ENCODE assay signal across 23 cellular contexts in genomic region chr11:112298535-112298934, GRCh38. TPM values are rescaled to one million over a fixed set of nuclear protein-coding genes. Genes with fewer than 3 reads are reported as not detected.
A peak's percentile ranks its signal among the peaks of the same experiment; 100 is the strongest.
DNase-seq lines count a peak whose midpoint lies in the region; ATAC-seq and TF ChIP-seq lines count a peak whose summit lies in the region.
"Had no signal": no experiment of that assay in that cellular context is flagged by ENCODE, and none has a peak within 500 bp of the region (broad histone marks: within the 10 kb centered on the region; RNA-seq: fewer than 3 reads in every experiment).

No MANE protein-coding gene starts in this region.

- H3K27me3 ChIP-seq in right atrium auricular region = no peaks in the 10 kb centered on the region
- no peaks in the 10 kb centered on the region for H3K27me3 ChIP-seq in skeletal muscle tissue (ENCODE audit: control insufficient read depth in 3 of 3, insufficient read depth in 3 of 3, low read length in 3 of 3)
- no peaks in the 10 kb centered on the region for H3K27me3 ChIP-seq in vagina
- H3K27me3 ChIP-seq: pancreas, spleen had no signal

- TF ChIP-seq CTCF in right atrium auricular region (IDR thresholded peaks at IDR 0.05) (no peak), vagina (IDR thresholded peaks at IDR 0.05) (no peak)

- H3K9me3 Mint-ChIP-seq in activated CD4-positive, alpha-beta T cell treated with anti-CD3 and anti-CD28 coated beads for 36 hours (ENCODE audit: low read depth) = no peaks in the 10 kb centered on the region
- H3K9me3 Mint-ChIP-seq: activated naive CD4-positive, alpha-beta T cell treated with anti-CD3 and anti-CD28 coated beads, Interleukin-2, amount 10 ng/mL, durations not matched to agents 7 days and 5 days; CD8-positive, alpha-beta T cell; immature natural killer cell; stimulated activated effector memory CD8-positive, alpha-beta T cell treated with anti-CD3 and anti-CD28 coated beads, Interleukin-12 subunit alpha, Interleukin-12 subunit beta, amount 100 ng/mL, for 72 hours; T-helper 1 cell treated with Interleukin-12 subunit alpha and Interleukin-12 subunit beta and Interleukin-4 antibody, amounts not matched to agents 30 μg/mL and 1 μg/mL, for 36 hours had no signal

- H3K4me1 ChIP-seq in right atrium auricular region = peaks cover 0 to 48% of the 10 kb centered on the region in 2 donors
- peaks cover 14 to 34% (median 15%) of the 10 kb centered on the region in 3 donors for H3K4me1 ChIP-seq in skeletal muscle tissue (ENCODE audit: control insufficient read depth in 3 of 3, insufficient read depth in 3 of 3, low read length in 3 of 3)
- peaks cover 25% of the 10 kb centered on the region for H3K4me1 ChIP-seq in vagina

- TF ChIP-seq POLR2A in vagina (IDR thresholded peaks at IDR 0.05) = no peak

- peak overlapping the region; percentile 65 for H3K27ac Mint-ChIP-seq in activated CD4-positive, alpha-beta T cell treated with anti-CD3 and anti-CD28 coated beads for 36 hours
- H3K27ac Mint-ChIP-seq in T-helper 17 cell = no peak overlapping the region
- H3K27ac Mint-ChIP-seq: brain; CD8-positive, alpha-beta T cell; immature natural killer cell; T-helper 1 cell treated with Interleukin-12 subunit alpha and Interleukin-12 subunit beta and Interleukin-4 antibody, amounts not matched to agents 30 μg/mL and 1 μg/mL, for 36 hours had no signal

- peaks cover 45% of the 10 kb centered on the region for H3K4me1 Mint-ChIP-seq in activated CD4-positive, alpha-beta T cell treated with anti-CD3 and anti-CD28 coated beads for 36 hours
- peaks cover 30% of the 10 kb centered on the region for H3K4me1 Mint-ChIP-seq in T-helper 17 cell

- no peak overlapping the region for H3K9ac ChIP-seq in skeletal muscle tissue (ENCODE audit: low read depth in 1 of 3, low read length in 3 of 3)

- DNase-seq in activated CD4-positive, alpha-beta T cell treated with anti-CD3 and anti-CD28 coated beads for 36 hours = no peak
- no peak for DNase-seq in activated CD4-positive, alpha-beta T cell treated with anti-CD3 and anti-CD28 coated beads for 4 hours
- DNase-seq in T-helper 17 cell (no peak), right atrium auricular region (ENCODE audit: low spot score) (no peak), vagina (ENCODE audit: extremely low spot score in 2 of 2) (no peak), cortex of kidney (lab: John Stamatoyannopoulos, UW) (no peak), DMS153 (lab: John Stamatoyannopoulos, UW) (no peak)
- DNase-seq: activated CD4-positive, CD25-positive, alpha-beta regulatory T cell; activated naive CD4-positive, alpha-beta T cell treated with anti-CD3 and anti-CD28 coated beads, Interleukin-2, amount 10 ng/mL, durations not matched to agents 7 days and 5 days; CD8-positive, alpha-beta T cell; glutamatergic neuron; immature natural killer cell; NCI-H1105 treated with DMSO at 0.1 percent for 48 hours; NK-92 treated with Interleukin-12 subunit alpha and Interleukin-12 subunit beta, amount 100 ng/mL, for 24 hours; spleen had no signal

- H3K36me3 ChIP-seq in right atrium auricular region (no peaks in the 10 kb centered on the region), skeletal muscle tissue (ENCODE audit: control insufficient read depth in 3 of 3, insufficient read depth in 3 of 3, low read length in 3 of 3) (peaks cover 0 to 3% (median 2%) of the 10 kb centered on the region in 3 donors), vagina (no peaks in the 10 kb centered on the region)
- H3K36me3 ChIP-seq: pancreas had no signal

- intact Hi-C loops in activated CD4-positive, alpha-beta T cell treated with anti-CD3 and anti-CD28 coated beads for 36 hours (cut with DNase I, micrococcal nuclease) = loop anchor here in 1 of 2 experiments (10.0 kb wide), 1 partner anchor 496 kb away; no protein-coding TSS in a partner anchor
- intact Hi-C loops in vagina (cut with DNase I) = no loop called here

- no peak for ATAC-seq in activated CD4-positive, alpha-beta T cell treated with anti-CD3 and anti-CD28 coated beads for 36 hours
- ATAC-seq in T-helper 17 cell = no peak
- ATAC-seq: A549; CD8-positive, alpha-beta T cell; stimulated activated effector memory CD8-positive, alpha-beta T cell treated with anti-CD3 and anti-CD28 coated beads, Interleukin-12 subunit alpha, Interleukin-12 subunit beta, amount 100 ng/mL, for 72 hours had no signal

- POLR2A ChIA-PET in activated CD4-positive, alpha-beta T cell treated with anti-CD3 and anti-CD28 coated beads for 36 hours (lab: Charles Lee) = no interaction called here

- H3K27me3 Mint-ChIP-seq in activated CD4-positive, alpha-beta T cell treated with anti-CD3 and anti-CD28 coated beads for 36 hours = no peaks in the 10 kb centered on the region
- H3K27me3 Mint-ChIP-seq in T-helper 17 cell = no peaks in the 10 kb centered on the region

- H3K27ac ChIP-seq in right atrium auricular region (peak overlapping the region; percentile 74 to 77), skeletal muscle tissue (ENCODE audit: low read depth, low read length) (peak overlapping the region; percentile 4), vagina (no peak overlapping the region)
- H3K27ac ChIP-seq: A549, pancreas, spleen had no signal

- no peak overlapping the region for H3K4me3 ChIP-seq in right atrium auricular region
- H3K4me3 ChIP-seq in skeletal muscle tissue (ENCODE audit: low read length in 3 of 3) = no peak overlapping the region
- H3K4me3 ChIP-seq in vagina = no peak overlapping the region
- H3K4me3 ChIP-seq: A549, pancreas, spleen had no signal

- peaks cover 3% of the 10 kb centered on the region for H3K36me3 Mint-ChIP-seq in activated CD4-positive, alpha-beta T cell treated with anti-CD3 and anti-CD28 coated beads for 36 hours (ENCODE audit: low read depth)
- H3K36me3 Mint-ChIP-seq in T-helper 17 cell (ENCODE audit: low read depth) = no peaks in the 10 kb centered on the region
- H3K36me3 Mint-ChIP-seq: stimulated activated effector memory CD8-positive, alpha-beta T cell treated with anti-CD3 and anti-CD28 coated beads, Interleukin-12 subunit alpha, Interleukin-12 subunit beta, amount 100 ng/mL, for 72 hours had no signal

- no peak overlapping the region for H3K4me3 Mint-ChIP-seq in activated CD4-positive, alpha-beta T cell treated with anti-CD3 and anti-CD28 coated beads for 36 hours
- peak overlapping the region; percentile 15 for H3K4me3 Mint-ChIP-seq in T-helper 17 cell
- H3K4me3 Mint-ChIP-seq: activated naive CD4-positive, alpha-beta T cell treated with anti-CD3 and anti-CD28 coated beads, Interleukin-2, amount 10 ng/mL, durations not matched to agents 7 days and 5 days; brain; CD8-positive, alpha-beta T cell; immature natural killer cell; T-helper 1 cell treated with Interleukin-12 subunit alpha and Interleukin-12 subunit beta and Interleukin-4 antibody, amounts not matched to agents 30 μg/mL and 1 μg/mL, for 36 hours had no signal

- CTCF ChIA-PET in activated CD4-positive, alpha-beta T cell treated with anti-CD3 and anti-CD28 coated beads for 36 hours (lab: Charles Lee) = no interaction called here

- no peaks in the 10 kb centered on the region for H3K9me3 ChIP-seq in T-helper 17 cell (ENCODE audit: control insufficient read depth, low read length, poor library complexity, severe bottlenecking)
- no peaks in the 10 kb centered on the region for H3K9me3 ChIP-seq in right atrium auricular region
- H3K9me3 ChIP-seq in skeletal muscle tissue (ENCODE audit: control insufficient read depth in 3 of 3, low read length in 3 of 3) = no peaks in the 10 kb centered on the region
- no peaks in the 10 kb centered on the region for H3K9me3 ChIP-seq in vagina
- H3K9me3 ChIP-seq: A549, pancreas, spleen had no signal

RNA-seq across cellular contexts. Expression of gene PLET1, which starts 37.9 kb away (rescaled TPM):
- total RNA-seq in activated CD4-positive, alpha-beta T cell treated with anti-CD3 and anti-CD28 coated beads for 36 hours = not detected
- not detected for total RNA-seq in T-helper 17 cell
- total RNA-seq in right atrium auricular region = not detected
- not detected for total RNA-seq in skeletal muscle tissue
- not detected for total RNA-seq in vagina
- total RNA-seq: CD8-positive, alpha-beta T cell; dermis microvascular lymphatic vessel endothelial cell; pancreas; spleen; ureter had no signal
